ENCODE assay signal across 24 cellular contexts in genomic region chr1:84121360-84121759, GRCh38.
"Had no signal": no experiment of that assay in that cellular context is flagged by ENCODE, and none has a peak within 500 bp of the region (broad histone marks: within the 10 kb centered on the region; RNA-seq: fewer than 3 reads in every experiment).

No MANE protein-coding gene starts in this region.

- H3K9me3 ChIP-seq: lower lobe of right lung, spleen, thyroid gland had no signal

- H3K4me1 ChIP-seq: lower lobe of right lung, spleen, thyroid gland had no signal

- ATAC-seq: activated naive CD8-positive, alpha-beta T cell treated with anti-CD3 and anti-CD28 coated beads, Interleukin-2, amount 50 U/mL, for 24 hours; activated T-cell treated with anti-CD3 and anti-CD28 coated beads, Interleukin-2, amount 50 U/mL, for 4 hours; left cardiac atrium; lower lobe of right lung; natural killer cell treated with Interleukin-12 subunit alpha and Interleukin-12 subunit beta and Interleukin-15 and Interleukin-18, amount 100 ng/mL, for 72 hours had no signal

- DNase-seq: activated CD4-positive, alpha-beta T cell treated with anti-CD3 and anti-CD28 coated beads, Interleukin-2, amount 50 U/mL, for 1 hour; activated CD4-positive, CD25-positive, alpha-beta regulatory T cell treated with anti-CD3 and anti-CD28 coated beads, Interleukin-2, amount 50 U/mL, for 72 hours; activated CD8-positive, alpha-beta memory T cell treated with anti-CD3 and anti-CD28 coated beads, Interleukin-2, amount 50 U/mL, for 4 hours; activated effector memory CD4-positive, alpha-beta T cell treated with Interleukin-2 at 50 U/mL for 16 hours; activated naive CD4-positive, alpha-beta T cell treated with anti-CD3 and anti-CD28 coated beads, Interleukin-2, amount 10 ng/mL, durations not matched to agents 7 days and 5 days; activated naive CD8-positive, alpha-beta T cell treated with anti-CD3 and anti-CD28 coated beads, Interleukin-2, amount 50 U/mL, for 24 hours; activated T-cell treated with anti-CD3 and anti-CD28 coated beads, Interleukin-2, amount 50 U/mL, for 4 hours; anterior cingulate cortex; cerebellar nuclear complex; cortex of kidney; erythroblast; foreskin melanocyte; glutamatergic neuron; hippocampal formation; left cardiac atrium; lower lobe of right lung; nucleus accumbens; posterior cingulate gyrus; spleen; stimulated activated CD4-positive, alpha-beta T cell treated with anti-CD3 and anti-CD28 coated beads, Interleukin-4, amount 100 ng/mL, for 4 hours; stimulated activated naive CD4-positive, alpha-beta T cell; thyroid gland had no signal

- H3K27ac ChIP-seq: lower lobe of right lung, spleen, thyroid gland, VCaP had no signal

- H3K27me3 ChIP-seq: spleen, thyroid gland had no signal

- H3K36me3 ChIP-seq: lower lobe of right lung, spleen, thyroid gland had no signal

- H3K4me3 ChIP-seq: lower lobe of right lung, spleen, thyroid gland had no signal
